Comparison of ENCODE assay signal across 8 cellular contexts in the genomic region with DNA sequence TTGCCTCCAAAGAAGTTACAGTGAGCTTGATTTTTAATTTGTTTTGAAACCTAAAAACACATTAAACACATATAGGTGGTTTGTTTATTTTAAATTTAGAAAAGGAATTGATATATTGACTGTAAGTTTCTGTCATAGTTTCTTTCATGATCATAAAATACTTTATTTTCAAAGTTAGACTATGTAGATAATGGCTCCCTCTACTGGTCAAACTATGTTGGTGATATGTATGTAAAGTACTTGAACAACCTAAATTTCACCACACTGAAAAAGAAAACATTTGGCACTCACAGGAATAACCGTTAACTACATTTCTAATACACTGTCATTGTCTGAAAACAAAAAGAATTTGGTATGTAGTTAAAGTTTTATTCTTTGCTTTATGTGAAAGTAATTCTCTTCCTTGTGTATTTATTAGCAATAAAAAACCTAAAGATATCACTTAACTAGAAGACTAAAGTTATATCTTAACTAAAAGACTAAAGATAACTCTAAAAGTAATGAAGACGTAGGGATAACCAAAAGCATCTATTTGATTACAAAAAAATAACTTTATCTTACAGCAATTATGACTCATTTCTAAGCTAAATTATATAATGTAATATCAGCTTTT.
DNase-seq lines count a peak whose midpoint lies in the region; ATAC-seq, FAIRE-seq and TF ChIP-seq lines count a peak whose summit lies in the region.

No MANE protein-coding gene starts in this region.

- TF ChIP-seq CTCF in GM12864 (IDR thresholded peaks at IDR 0.05; ENCODE audit: low read depth, low read length, missing control alignments) (peak; percentile 40), bronchial epithelial cell (IDR thresholded peaks at IDR 0.05; ENCODE audit: insufficient read depth, low read length, severe bottlenecking) (peak; percentile 25)

- no peak overlapping the region for H3K4me3 ChIP-seq in GM12864 (ENCODE audit: low read depth, low read length)
- H3K4me3 ChIP-seq in bronchial epithelial cell (ENCODE audit: low read depth, low read length): no peak overlapping the region

- peak; percentile 10 for DNase-seq in GM12864 (ENCODE audit: low read depth)
- DNase-seq in NCI-H460 (ENCODE audit: extremely low read depth, low read depth): peak; percentile 26
- peak; percentile 53 for DNase-seq in bronchial epithelial cell (ENCODE audit: low read depth)
- DNase-seq in middle frontal gyrus (ENCODE audit: extremely low spot score, low spot score): peak; percentile 54
- no peak for DNase-seq in left colon
- no peak for DNase-seq in KG1 (lab: John Stamatoyannopoulos, UW)

- intact Hi-C loops in left colon (cut with DNase I, micrococcal nuclease): no loop called here

- no peaks in the 10 kb centered on the region for H3K27me3 ChIP-seq in bronchial epithelial cell (ENCODE audit: control insufficient read depth, insufficient read depth, low read length)

- no peak for FAIRE-seq in bronchial epithelial cell (lab: Jason Lieb, UNC)

- H3K36me3 ChIP-seq in bronchial epithelial cell (ENCODE audit: control insufficient read depth, insufficient read depth, low read length): no peaks in the 10 kb centered on the region

- ATAC-seq in HG02885 (IDR thresholded peaks at IDR 0.05; ENCODE audit: poor library complexity, unreplicated experiment) (peak; percentile 75), GM19324 (IDR thresholded peaks at IDR 0.05; ENCODE audit: low FRiP score, unreplicated experiment) (no peak), left colon (no peak)

Comparison
In these comparisons a context has a peak if more than half of its experiments do, and no peak if none do; other contexts are left out.
1. DNase-seq: peak in GM12864 (single experiment), NCI-H460 (single experiment), bronchial epithelial cell (single experiment) and middle frontal gyrus (single experiment); none in left colon (0 of 2) and KG1 (single experiment).